ENCODE assay signal across 8 cellular contexts in genomic region chr12:42482086-42482819, GRCh38.
DNase-seq lines count a peak whose midpoint lies in the region; ATAC-seq, FAIRE-seq and TF ChIP-seq lines count a peak whose summit lies in the region.

No MANE protein-coding gene starts in this region.

- no peaks in the 10 kb centered on the region for H3K36me3 ChIP-seq in CD8-positive, alpha-beta memory T cell (ENCODE audit: insufficient read depth, low read length)
- H3K36me3 ChIP-seq in MM.1S (replicated peaks; ENCODE audit: insufficient read depth, low read length) = no peaks in the 10 kb centered on the region

- peaks cover 9 to 14% (median 13%) of the 10 kb centered on the region in 3 donors for H3K4me1 Mint-ChIP-seq in CD8-positive, alpha-beta memory T cell

- no peak for DNase-seq in CD8-positive, alpha-beta memory T cell
- DNase-seq in MM.1S (no peak), coronary artery (ENCODE audit: low spot score) (no peak), D721Med (ENCODE audit: insufficient read length, low spot score) (no peak), T-helper 9 cell (no peak)

- FAIRE-seq in D721Med (lab: Jason Lieb, UNC) = no peak

- TF ChIP-seq CTCF in MM.1S (IDR thresholded peaks at IDR 0.05; ENCODE audit: low read length) = no peak
- no peak for TF ChIP-seq CTCF in coronary artery (IDR thresholded peaks at IDR 0.05)
- TF ChIP-seq CTCF in D721Med (IDR thresholded peaks at IDR 0.05; ENCODE audit: insufficient read depth, missing control alignments) = no peak

- no peaks in the 10 kb centered on the region for H3K9me3 Mint-ChIP-seq in CD8-positive, alpha-beta memory T cell

- no peaks in the 10 kb centered on the region for H3K36me3 Mint-ChIP-seq in CD8-positive, alpha-beta memory T cell

- no peak for ATAC-seq in GM18873 (IDR thresholded peaks at IDR 0.05; ENCODE audit: low FRiP score, unreplicated experiment)
- no peak for ATAC-seq in GM19023 (IDR thresholded peaks at IDR 0.05; ENCODE audit: unreplicated experiment)

- peaks cover 6% of the 10 kb centered on the region for H3F3A ChIP-seq in MM.1S (ENCODE audit: insufficient read depth, low read length)

- no peaks in the 10 kb centered on the region for H3K9me3 ChIP-seq in CD8-positive, alpha-beta memory T cell (ENCODE audit: low read length)
- H3K9me3 ChIP-seq in MM.1S (replicated peaks; ENCODE audit: insufficient read depth, low read length) = no peaks in the 10 kb centered on the region
- no peaks in the 10 kb centered on the region for H3K9me3 ChIP-seq in mononuclear cell (ENCODE audit: low read depth, low read length)

- H3K9me2 ChIP-seq in MM.1S (replicated peaks; ENCODE audit: insufficient read depth, low read length) = no peaks in the 10 kb centered on the region

- no peak overlapping the region for H3K9ac ChIP-seq in MM.1S (ENCODE audit: low read length)

- H3K4me3 Mint-ChIP-seq in CD8-positive, alpha-beta memory T cell = peak overlapping the region; percentile 71 to 77 (median 74)

- no peaks in the 10 kb centered on the region for H3K79me2 ChIP-seq in MM.1S (ENCODE audit: low read length)

- H3K27ac ChIP-seq in CD8-positive, alpha-beta memory T cell (ENCODE audit: low read depth, low read length) = no peak overlapping the region
- H3K27ac ChIP-seq in MM.1S (ENCODE audit: low read length) (no peak overlapping the region), coronary artery (peak overlapping the region; percentile 73 to 89)

- POLR2A ChIA-PET in CD8-positive, alpha-beta memory T cell (lab: Charles Lee) = no interaction called here

- peak overlapping the region in 1 of 8 donors; percentile 17 for H3K27ac Mint-ChIP-seq in CD8-positive, alpha-beta memory T cell

- peaks cover 17% of the 10 kb centered on the region for H3K27me3 ChIP-seq in CD8-positive, alpha-beta memory T cell (ENCODE audit: insufficient read depth, low read length, poor library complexity, severe bottlenecking)
- H3K27me3 ChIP-seq in MM.1S (replicated peaks; ENCODE audit: insufficient read depth, low read length) (no peaks in the 10 kb centered on the region), mononuclear cell (ENCODE audit: insufficient read depth, low read length) (peaks cover 75% of the 10 kb centered on the region)

- peaks cover 7% of the 10 kb centered on the region for H3K4me1 ChIP-seq in CD8-positive, alpha-beta memory T cell (ENCODE audit: insufficient read depth, low read length)
- H3K4me1 ChIP-seq in MM.1S (ENCODE audit: low read length) (peaks cover 9% of the 10 kb centered on the region; the same call in 1 of the 2 replicates), mononuclear cell (ENCODE audit: insufficient read depth, low read length) (peaks cover 22% of the 10 kb centered on the region)

- CTCF ChIA-PET in CD8-positive, alpha-beta memory T cell (lab: Charles Lee) = interaction anchor here (1.0 to 1.8 kb wide), 2 partner anchors 13 to 24 kb away, joined by 3 to 5 read pairs; no protein-coding TSS in a partner anchor

- no peak overlapping the region for H3K4me3 ChIP-seq in CD8-positive, alpha-beta memory T cell (ENCODE audit: low read length)
- H3K4me3 ChIP-seq in MM.1S (ENCODE audit: low read length) (peak overlapping the region; percentile 84), coronary artery (peak overlapping the region; percentile 85), mononuclear cell (ENCODE audit: low read length) (peak overlapping the region; percentile 50)

- H4K20me1 ChIP-seq in MM.1S (ENCODE audit: insufficient read depth, low read length) = no peaks in the 10 kb centered on the region

- H3K4me2 ChIP-seq in MM.1S (ENCODE audit: low read depth, low read length) = peak overlapping the region; percentile 99

- H3K27me3 Mint-ChIP-seq in CD8-positive, alpha-beta memory T cell = peaks cover 25 to 79% of the 10 kb centered on the region in 2 donors

- peak overlapping the region; percentile 92; the same call in 1 of the 2 replicates for H2AFZ ChIP-seq in MM.1S (ENCODE audit: low read length)

Comparison
In these comparisons a context has a peak if more than half of its experiments do, and no peak if none do; other contexts are left out.
1. H3K27ac ChIP-seq: peak in coronary artery (2 of 2); none in CD8-positive, alpha-beta memory T cell (single experiment) and MM.1S (single experiment).